ENCODE assay signal across 2 cellular contexts in the genomic region with DNA sequence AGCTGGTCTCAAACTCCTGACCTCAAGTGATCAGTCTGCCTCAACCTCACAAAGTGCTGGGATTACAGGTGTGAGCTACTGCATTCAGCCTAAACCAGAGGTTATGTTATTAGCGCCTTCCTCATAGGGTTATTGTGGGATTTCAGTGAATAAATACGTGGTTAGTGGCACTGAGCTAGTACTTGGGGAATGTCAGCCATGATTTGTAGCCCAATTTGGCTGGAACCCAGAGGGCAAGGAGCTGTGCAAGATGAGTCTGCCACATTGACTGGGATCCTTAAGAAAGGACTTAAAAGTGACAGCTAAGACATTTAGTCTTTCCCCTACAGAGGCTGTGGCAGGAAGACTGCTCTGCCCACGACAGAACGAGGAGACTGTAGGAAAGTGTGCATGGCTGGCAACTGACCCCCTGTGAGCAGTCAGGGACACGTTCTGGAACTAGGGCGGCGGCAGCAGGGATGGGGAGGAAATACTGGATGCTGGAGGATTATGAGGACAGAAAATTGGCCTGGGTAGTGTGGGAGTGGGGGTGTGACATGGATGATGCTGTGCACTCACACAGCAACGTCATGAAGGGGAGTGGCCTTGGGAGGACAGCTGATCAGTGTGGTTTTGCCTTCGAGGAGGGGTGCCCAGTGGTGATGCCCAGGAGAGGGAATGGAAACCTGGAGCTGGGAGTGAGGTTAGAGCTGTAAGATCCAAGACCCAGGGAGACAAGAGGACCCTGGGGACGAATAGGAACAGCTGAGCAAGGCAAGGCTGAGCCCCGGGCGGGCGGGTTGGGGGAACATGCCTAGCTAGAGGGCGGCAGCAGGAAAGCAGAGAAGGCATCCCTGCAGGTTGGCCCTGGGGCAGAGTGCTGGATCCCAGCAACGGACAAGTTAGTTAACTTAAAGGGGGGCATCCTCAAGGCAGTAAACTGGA.
A peak's percentile ranks its signal among the peaks of the same experiment; 100 is the strongest.
TF ChIP-seq lines count a peak whose summit lies in the region.

No MANE protein-coding gene starts in this region.

TF ChIP-seq in IMR-90, 13 proteins besides CTCF, POLR2A, EP300 and RAD21:
- no peak for TF ChIP-seq NFE2L2 (IDR thresholded peaks at IDR 0.05; ENCODE audit: low read depth, low read length)
- TF ChIP-seq, protein P1, sequence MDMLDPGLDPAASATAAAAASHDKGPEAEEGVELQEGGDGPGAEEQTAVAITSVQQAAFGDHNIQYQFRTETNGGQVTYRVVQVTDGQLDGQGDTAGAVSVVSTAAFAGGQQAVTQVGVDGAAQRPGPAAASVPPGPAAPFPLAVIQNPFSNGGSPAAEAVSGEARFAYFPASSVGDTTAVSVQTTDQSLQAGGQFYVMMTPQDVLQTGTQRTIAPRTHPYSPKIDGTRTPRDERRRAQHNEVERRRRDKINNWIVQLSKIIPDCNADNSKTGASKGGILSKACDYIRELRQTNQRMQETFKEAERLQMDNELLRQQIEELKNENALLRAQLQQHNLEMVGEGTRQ (IDR thresholded peaks at IDR 0.05; ENCODE audit: low read depth, low read length): peak; percentile 64

TF ChIP-seq in PFSK-1, 5 proteins besides CTCF, POLR2A, EP300 and RAD21:
- TF ChIP-seq POLR2AphosphoS5 (IDR thresholded peaks at IDR 0.05; ENCODE audit: low read depth, low read length) (no peak), SIN3A (IDR thresholded peaks at IDR 0.05; ENCODE audit: borderline replicate concordance, insufficient read depth, low read length) (peak; percentile 26; the same call in 1 of the 2 replicates)
TF ChIP-seq in PFSK-1: peak in this region for 1.
